In the genomic region with DNA sequence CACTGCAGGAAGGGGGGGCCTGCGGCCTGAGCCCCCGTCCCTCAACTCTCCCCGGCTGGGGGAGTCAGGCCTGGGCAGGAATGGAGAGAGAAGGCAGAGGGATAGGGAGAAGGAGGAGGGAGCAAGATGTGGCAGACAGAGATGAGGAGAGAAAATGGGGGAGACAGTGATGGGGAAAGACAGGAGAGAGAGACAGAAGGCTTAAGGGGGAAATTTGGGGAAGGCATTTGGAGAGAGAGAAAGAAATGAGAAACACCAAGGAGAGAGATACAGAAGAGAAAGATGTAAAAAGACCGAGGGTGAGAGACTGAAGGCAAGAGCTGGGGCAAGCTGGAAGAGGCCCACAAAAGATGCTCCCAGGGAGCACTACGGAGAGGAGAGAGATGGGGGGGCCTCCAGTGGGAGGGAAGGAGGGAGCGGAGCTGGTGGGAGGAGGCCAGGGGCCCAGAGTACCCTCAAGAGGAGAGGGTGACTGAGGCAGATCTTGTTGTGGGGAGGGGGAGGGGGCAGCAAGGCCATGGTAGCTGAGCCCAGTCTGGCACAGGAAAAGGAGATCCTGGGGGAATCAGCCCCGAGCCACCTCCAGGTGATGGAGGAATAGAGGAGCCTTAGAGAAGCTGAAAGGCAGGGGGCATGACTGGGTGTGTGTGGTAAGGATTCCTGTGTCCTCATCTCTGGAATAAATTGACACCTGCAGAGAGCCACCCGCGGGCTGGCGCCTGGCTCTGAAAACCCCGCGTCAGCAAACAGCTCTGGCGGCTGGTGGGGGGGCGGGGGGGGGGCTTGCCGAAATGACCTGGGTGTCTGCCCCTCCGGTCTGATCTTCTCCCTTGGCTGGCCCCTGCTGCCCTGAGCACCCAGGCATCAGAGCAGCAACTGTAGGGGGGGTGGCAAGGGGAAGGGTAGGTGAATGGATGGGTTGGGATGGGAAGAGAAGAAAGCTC, we compare ENCODE assay signal across 10 cellular contexts. TPM values are rescaled to one million over a fixed set of nuclear protein-coding genes. Genes with fewer than 3 reads are reported as not detected.
DNase-seq lines count a peak whose midpoint lies in the region; ATAC-seq lines count a peak whose summit lies in the region.
"Had no signal": no experiment of that assay in that cellular context is flagged by ENCODE, and none has a peak within 500 bp of the region (broad histone marks: within the 10 kb centered on the region; RNA-seq: fewer than 3 reads in every experiment).

No MANE protein-coding gene starts in this region.

- no peak for DNase-seq in activated CD4-positive, alpha-beta T cell treated with anti-CD3 and anti-CD28 coated beads, Interleukin-2, amount 10 ng/mL, durations not matched to agents 24 days and 14 days
- no peak for DNase-seq in activated CD4-positive, alpha-beta T cell treated with anti-CD3 and anti-CD28 coated beads, Interleukin-2, amount 50 U/mL, for 1 hour
- DNase-seq in activated T-helper 1 cell treated with anti-CD3 and anti-CD28 coated beads, Interleukin-12 subunit alpha, Interleukin-12 subunit beta, Interleukin-2, Interleukin-4 antibody, amounts not matched to agents 30 ng/mL and 10 ng/mL and 1 ng/mL, durations not matched to agents 14 hours and 24 hours and 36 hours (ENCODE audit: low spot score): no peak
- no peak for DNase-seq in hepatic stellate cell (ENCODE audit: low spot score)
- DNase-seq in stimulated activated naive CD4-positive, alpha-beta T cell treated with Interleukin-2 at 50 U/mL for 16 hours (lab: John Stamatoyannopoulos, UW): no peak
- DNase-seq: activated CD4-positive, alpha-beta T cell treated with anti-CD3 and anti-CD28 coated beads for 1 hour had no signal

- peaks cover 21% of the 10 kb centered on the region for H3K4me1 Mint-ChIP-seq in activated CD4-positive, alpha-beta T cell treated with anti-CD3 and anti-CD28 coated beads, Interleukin-2, amount 10 ng/mL, durations not matched to agents 24 days and 14 days
- peaks cover 13% of the 10 kb centered on the region for H3K4me1 Mint-ChIP-seq in activated T-helper 1 cell treated with anti-CD3 and anti-CD28 coated beads, Interleukin-12 subunit alpha, Interleukin-12 subunit beta, Interleukin-2, Interleukin-4 antibody, amounts not matched to agents 30 ng/mL and 10 ng/mL and 1 ng/mL, durations not matched to agents 14 hours and 24 hours and 36 hours (ENCODE audit: low read depth)

- peaks cover 23% of the 10 kb centered on the region for H3K36me3 ChIP-seq in iPS-15b (ENCODE audit: control insufficient read depth, insufficient read depth, low read length)
- peaks cover 9 to 13% of the 10 kb centered on the region in 2 donors for H3K36me3 ChIP-seq in stomach smooth muscle (ENCODE audit: control insufficient read depth in 2 of 2, insufficient read depth in 2 of 2, low read length in 2 of 2)

- no peaks in the 10 kb centered on the region for H3K9me3 ChIP-seq in iPS-15b (ENCODE audit: control insufficient read depth, insufficient read depth, low read length)
- no peaks in the 10 kb centered on the region for H3K9me3 ChIP-seq in stomach smooth muscle (ENCODE audit: control insufficient read depth in 2 of 2, low read length in 2 of 2)

- no peaks in the 10 kb centered on the region for H3K9me3 Mint-ChIP-seq in activated CD4-positive, alpha-beta T cell treated with anti-CD3 and anti-CD28 coated beads, Interleukin-2, amount 10 ng/mL, durations not matched to agents 24 days and 14 days
- no peaks in the 10 kb centered on the region for H3K9me3 Mint-ChIP-seq in activated T-helper 1 cell treated with anti-CD3 and anti-CD28 coated beads, Interleukin-12 subunit alpha, Interleukin-12 subunit beta, Interleukin-2, Interleukin-4 antibody, amounts not matched to agents 30 ng/mL and 10 ng/mL and 1 ng/mL, durations not matched to agents 14 hours and 24 hours and 36 hours

- H3K9ac ChIP-seq in iPS-15b (ENCODE audit: low read depth, low read length) (peak overlapping the region; percentile 54), stomach smooth muscle (ENCODE audit: low read length in 2 of 2) (peak overlapping the region; percentile 64 to 80)

- H3K27ac Mint-ChIP-seq in activated CD4-positive, alpha-beta T cell treated with anti-CD3 and anti-CD28 coated beads, Interleukin-2, amount 10 ng/mL, durations not matched to agents 24 days and 14 days: no peak overlapping the region
- peak overlapping the region; percentile 4 for H3K27ac Mint-ChIP-seq in activated T-helper 1 cell treated with anti-CD3 and anti-CD28 coated beads, Interleukin-12 subunit alpha, Interleukin-12 subunit beta, Interleukin-2, Interleukin-4 antibody, amounts not matched to agents 30 ng/mL and 10 ng/mL and 1 ng/mL, durations not matched to agents 14 hours and 24 hours and 36 hours

- peaks cover 2% of the 10 kb centered on the region for H3K36me3 Mint-ChIP-seq in activated CD4-positive, alpha-beta T cell treated with anti-CD3 and anti-CD28 coated beads, Interleukin-2, amount 10 ng/mL, durations not matched to agents 24 days and 14 days (ENCODE audit: low read depth)
- H3K36me3 Mint-ChIP-seq in activated T-helper 1 cell treated with anti-CD3 and anti-CD28 coated beads, Interleukin-12 subunit alpha, Interleukin-12 subunit beta, Interleukin-2, Interleukin-4 antibody, amounts not matched to agents 30 ng/mL and 10 ng/mL and 1 ng/mL, durations not matched to agents 14 hours and 24 hours and 36 hours (ENCODE audit: low read depth): peaks cover 2% of the 10 kb centered on the region

- H3K4me3 ChIP-seq in iPS-15b (ENCODE audit: low read depth, low read length): peak overlapping the region; percentile 88
- H3K4me3 ChIP-seq in stomach smooth muscle (ENCODE audit: low read length in 2 of 2): peak overlapping the region; percentile 28 to 82

- intact Hi-C loops in activated CD4-positive, alpha-beta T cell treated with anti-CD3 and anti-CD28 coated beads, Interleukin-2, amount 10 ng/mL, durations not matched to agents 24 days and 14 days (cut with micrococcal nuclease): loop anchor here (2.0 kb wide), 1 partner anchor 53 kb away; the partner anchor contains the start of gene KCTD11
- intact Hi-C loops in activated T-helper 1 cell treated with anti-CD3 and anti-CD28 coated beads, Interleukin-12 subunit alpha, Interleukin-12 subunit beta, Interleukin-2, Interleukin-4 antibody, amounts not matched to agents 30 ng/mL and 10 ng/mL and 1 ng/mL, durations not matched to agents 14 hours and 24 hours and 36 hours (cut with micrococcal nuclease): no loop called here

- peak overlapping the region; percentile 79 for H3K27ac ChIP-seq in stomach smooth muscle (ENCODE audit: low read length)

- peaks cover 32% of the 10 kb centered on the region for H3K27me3 Mint-ChIP-seq in activated CD4-positive, alpha-beta T cell treated with anti-CD3 and anti-CD28 coated beads, Interleukin-2, amount 10 ng/mL, durations not matched to agents 24 days and 14 days
- H3K27me3 Mint-ChIP-seq in activated T-helper 1 cell treated with anti-CD3 and anti-CD28 coated beads, Interleukin-12 subunit alpha, Interleukin-12 subunit beta, Interleukin-2, Interleukin-4 antibody, amounts not matched to agents 30 ng/mL and 10 ng/mL and 1 ng/mL, durations not matched to agents 14 hours and 24 hours and 36 hours (ENCODE audit: insufficient read depth): peaks cover 26% of the 10 kb centered on the region

- no peak for ATAC-seq in GM18502 (IDR thresholded peaks at IDR 0.05; ENCODE audit: poor library complexity, unreplicated experiment)

- H3K27me3 ChIP-seq in iPS-15b (ENCODE audit: control insufficient read depth, insufficient read depth, low read length): peaks cover 7% of the 10 kb centered on the region
- H3K27me3 ChIP-seq in stomach smooth muscle (ENCODE audit: control insufficient read depth in 1 of 2, insufficient read depth in 2 of 2, low read length in 2 of 2): no peaks in the 10 kb centered on the region

- H3K4me1 ChIP-seq in iPS-15b (ENCODE audit: control insufficient read depth, insufficient read depth, low read length) (peaks cover 7% of the 10 kb centered on the region), stomach smooth muscle (ENCODE audit: control insufficient read depth, insufficient read depth, low read length) (peaks cover 18% of the 10 kb centered on the region)

- peak overlapping the region; percentile 74 for H3K4me3 Mint-ChIP-seq in activated CD4-positive, alpha-beta T cell treated with anti-CD3 and anti-CD28 coated beads, Interleukin-2, amount 10 ng/mL, durations not matched to agents 24 days and 14 days
- H3K4me3 Mint-ChIP-seq in activated T-helper 1 cell treated with anti-CD3 and anti-CD28 coated beads, Interleukin-12 subunit alpha, Interleukin-12 subunit beta, Interleukin-2, Interleukin-4 antibody, amounts not matched to agents 30 ng/mL and 10 ng/mL and 1 ng/mL, durations not matched to agents 14 hours and 24 hours and 36 hours: peak overlapping the region; percentile 72

RNA-seq across cellular contexts. Expression of gene NLGN2, which starts 1.5 kb away (rescaled TPM):
- 2.9 and 3.0 TPM in 2 replicates for total RNA-seq in activated CD4-positive, alpha-beta T cell treated with anti-CD3 and anti-CD28 coated beads, Interleukin-2, amount 10 ng/mL, durations not matched to agents 24 days and 14 days
- 2.3 and 2.7 TPM in 2 replicates for total RNA-seq in activated T-helper 1 cell treated with anti-CD3 and anti-CD28 coated beads, Interleukin-12 subunit alpha, Interleukin-12 subunit beta, Interleukin-2, Interleukin-4 antibody, amounts not matched to agents 30 ng/mL and 10 ng/mL and 1 ng/mL, durations not matched to agents 14 hours and 24 hours and 36 hours

RNA-seq across cellular contexts. Expression of gene TMEM256, which starts 2.3 kb away (rescaled TPM):
- 47.4 and 59.3 TPM in 2 replicates for total RNA-seq in activated CD4-positive, alpha-beta T cell treated with anti-CD3 and anti-CD28 coated beads, Interleukin-2, amount 10 ng/mL, durations not matched to agents 24 days and 14 days
- 53.5 and 54.7 TPM in 2 replicates for total RNA-seq in activated T-helper 1 cell treated with anti-CD3 and anti-CD28 coated beads, Interleukin-12 subunit alpha, Interleukin-12 subunit beta, Interleukin-2, Interleukin-4 antibody, amounts not matched to agents 30 ng/mL and 10 ng/mL and 1 ng/mL, durations not matched to agents 14 hours and 24 hours and 36 hours

RNA-seq across cellular contexts. Expression of gene PLSCR3, which starts 11.8 kb away (rescaled TPM):
- 75.5 and 79.8 TPM in 2 replicates for total RNA-seq in activated CD4-positive, alpha-beta T cell treated with anti-CD3 and anti-CD28 coated beads, Interleukin-2, amount 10 ng/mL, durations not matched to agents 24 days and 14 days
- 77.1 and 78.2 TPM in 2 replicates for total RNA-seq in activated T-helper 1 cell treated with anti-CD3 and anti-CD28 coated beads, Interleukin-12 subunit alpha, Interleukin-12 subunit beta, Interleukin-2, Interleukin-4 antibody, amounts not matched to agents 30 ng/mL and 10 ng/mL and 1 ng/mL, durations not matched to agents 14 hours and 24 hours and 36 hours

RNA-seq across cellular contexts. Expression of gene SPEM1, which starts 14.0 kb away (rescaled TPM):
- not detected in 2 replicates for total RNA-seq in activated CD4-positive, alpha-beta T cell treated with anti-CD3 and anti-CD28 coated beads, Interleukin-2, amount 10 ng/mL, durations not matched to agents 24 days and 14 days
- not detected in 2 replicates for total RNA-seq in activated T-helper 1 cell treated with anti-CD3 and anti-CD28 coated beads, Interleukin-12 subunit alpha, Interleukin-12 subunit beta, Interleukin-2, Interleukin-4 antibody, amounts not matched to agents 30 ng/mL and 10 ng/mL and 1 ng/mL, durations not matched to agents 14 hours and 24 hours and 36 hours
- total RNA-seq: urinary bladder had no signal

RNA-seq across cellular contexts. Expression of gene SPEM2, which starts 19.3 kb away (rescaled TPM):
- total RNA-seq in activated CD4-positive, alpha-beta T cell treated with anti-CD3 and anti-CD28 coated beads, Interleukin-2, amount 10 ng/mL, durations not matched to agents 24 days and 14 days: not detected in 2 replicates
- total RNA-seq in activated T-helper 1 cell treated with anti-CD3 and anti-CD28 coated beads, Interleukin-12 subunit alpha, Interleukin-12 subunit beta, Interleukin-2, Interleukin-4 antibody, amounts not matched to agents 30 ng/mL and 10 ng/mL and 1 ng/mL, durations not matched to agents 14 hours and 24 hours and 36 hours: not detected in 2 replicates
- total RNA-seq: urinary bladder had no signal
